In genomic region chr6:156957931-156958547, GRCh38 we compare ENCODE assay signal across 11 cellular contexts.
A peak's percentile ranks its signal among the peaks of the same experiment; 100 is the strongest.
DNase-seq lines count a peak whose midpoint lies in the region; ATAC-seq lines count a peak whose summit lies in the region.
"Had no signal": no experiment of that assay in that cellular context is flagged by ENCODE, and none has a peak within 500 bp of the region (broad histone marks: within the 10 kb centered on the region; RNA-seq: fewer than 3 reads in every experiment).

No MANE protein-coding gene starts in this region.

- no peaks in the 10 kb centered on the region for H3K27me3 ChIP-seq in adipocyte (replicated peaks; ENCODE audit: control insufficient read depth, insufficient read depth, low read length)

- peak overlapping the region; percentile 40 for H3K4me3 Mint-ChIP-seq in activated T-cell treated with anti-CD3 and anti-CD28 coated beads, Interleukin-2, amount 50 U/mL, for 24 hours

- no peak overlapping the region for H3K9ac ChIP-seq in adipocyte (ENCODE audit: low read length)

- ATAC-seq in HG02973 (IDR thresholded peaks at IDR 0.05; ENCODE audit: unreplicated experiment) (peak; percentile 78), GM21526 (IDR thresholded peaks at IDR 0.05; ENCODE audit: low FRiP score, unreplicated experiment) (no peak)
- ATAC-seq: sciatic nerve had no signal

- no peaks in the 10 kb centered on the region for H3K9me3 ChIP-seq in adipocyte (ENCODE audit: control insufficient read depth, low read length)

- H3K4me3 ChIP-seq in adipocyte (ENCODE audit: low read length): peak overlapping the region; percentile 31

- no peaks in the 10 kb centered on the region for H3K27me3 Mint-ChIP-seq in activated T-cell treated with anti-CD3 and anti-CD28 coated beads, Interleukin-2, amount 50 U/mL, for 24 hours

- H3K4me1 Mint-ChIP-seq in activated T-cell treated with anti-CD3 and anti-CD28 coated beads, Interleukin-2, amount 50 U/mL, for 24 hours (ENCODE audit: low read depth): peaks cover 79% of the 10 kb centered on the region

- no peak for DNase-seq in activated T-cell treated with anti-CD3 and anti-CD28 coated beads, Interleukin-2, amount 50 U/mL, for 24 hours
- DNase-seq in activated T-cell treated with anti-CD3 and anti-CD28 coated beads, Interleukin-2, amount 50 U/mL, for 1 hour: no peak
- DNase-seq in adipocyte (ENCODE audit: low read depth) (no peak), stromal cell of bone marrow (ENCODE audit: low read depth) (peak; percentile 39), A172 (ENCODE audit: low spot score) (no peak)
- no peak for DNase-seq in stimulated activated CD4-positive, alpha-beta T cell treated with anti-CD3 and anti-CD28 coated beads, Interleukin-4, amount 100 ng/mL, for 24 hours
- DNase-seq: ACHN, NCI-H510A had no signal

- peaks cover 55% of the 10 kb centered on the region for H3K4me1 ChIP-seq in adipocyte (ENCODE audit: control insufficient read depth, insufficient read depth, low read length)

- H3K36me3 ChIP-seq in adipocyte (ENCODE audit: control insufficient read depth, insufficient read depth, low read length, severe bottlenecking): no peaks in the 10 kb centered on the region

- peak overlapping the region; percentile 93 for H3K27ac Mint-ChIP-seq in activated T-cell treated with anti-CD3 and anti-CD28 coated beads, Interleukin-2, amount 50 U/mL, for 24 hours

- H3K36me3 Mint-ChIP-seq in activated T-cell treated with anti-CD3 and anti-CD28 coated beads, Interleukin-2, amount 50 U/mL, for 24 hours (ENCODE audit: low read depth): peaks cover 7% of the 10 kb centered on the region

- H3K9me3 Mint-ChIP-seq in activated T-cell treated with anti-CD3 and anti-CD28 coated beads, Interleukin-2, amount 50 U/mL, for 24 hours: no peaks in the 10 kb centered on the region
